ENCODE assay signal across 12 cellular contexts in the genomic region with DNA sequence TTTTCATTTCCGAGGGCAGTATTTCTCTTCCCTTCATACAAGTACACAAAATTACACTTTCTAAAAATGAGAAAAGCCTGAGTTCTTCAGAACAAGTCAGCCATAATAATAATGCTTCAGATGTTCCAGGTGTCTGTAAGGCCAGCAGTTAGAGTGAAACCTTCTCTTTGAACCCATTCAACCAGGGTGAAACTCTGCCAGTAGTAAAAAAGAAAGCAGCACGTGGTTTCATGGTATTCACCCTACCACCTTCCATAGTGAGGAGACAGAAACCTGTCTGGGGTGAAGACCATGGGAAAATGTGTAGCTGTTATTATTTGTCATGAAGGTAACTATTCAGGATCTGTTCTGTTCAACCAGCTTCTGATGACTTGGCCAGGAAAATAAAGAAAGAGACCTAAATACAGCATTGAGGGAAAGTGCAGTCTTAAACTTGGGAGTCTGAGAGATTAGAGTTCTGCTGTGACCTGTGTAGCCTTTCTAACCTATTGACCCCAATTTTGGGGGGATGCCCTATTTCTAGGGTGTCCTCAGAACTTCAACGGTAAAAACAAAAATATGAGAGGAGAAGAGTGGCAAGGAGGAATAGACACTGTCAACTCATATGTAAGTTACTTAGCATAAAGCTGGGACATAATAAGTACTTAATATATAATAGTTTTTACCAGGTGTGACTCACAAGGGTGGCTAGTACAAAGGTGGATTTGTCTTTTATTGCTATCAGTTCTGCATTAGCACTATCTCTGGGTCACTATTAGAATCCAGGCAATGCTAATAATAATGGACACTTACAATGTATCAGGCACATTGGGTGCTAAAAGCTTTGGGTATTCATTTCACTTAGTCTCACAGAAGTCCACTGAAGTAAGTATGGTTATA.
DNase-seq lines count a peak whose midpoint lies in the region; ATAC-seq and TF ChIP-seq lines count a peak whose summit lies in the region.
"Had no signal": no experiment of that assay in that cellular context is flagged by ENCODE, and none has a peak within 500 bp of the region (broad histone marks: within the 10 kb centered on the region; RNA-seq: fewer than 3 reads in every experiment).

No MANE protein-coding gene starts in this region.

- H3K36me3 Mint-ChIP-seq in activated naive CD4-positive, alpha-beta T cell treated with anti-CD3 and anti-CD28 coated beads, Interleukin-2, amount 50 U/mL, for 24 hours, result peaks cover 3% of the 10 kb centered on the region
- no peaks in the 10 kb centered on the region for H3K36me3 Mint-ChIP-seq in H9 (ENCODE audit: insufficient read depth in 1 of 3, low read depth in 3 of 3)

- no peak overlapping the region for H3K4me3 Mint-ChIP-seq in activated naive CD4-positive, alpha-beta T cell treated with anti-CD3 and anti-CD28 coated beads, Interleukin-2, amount 50 U/mL, for 24 hours
- no peak overlapping the region for H3K4me3 Mint-ChIP-seq in H9

- no peak overlapping the region for H3K14ac ChIP-seq in H9 (ENCODE audit: insufficient read depth, low read length)

- H2AFZ ChIP-seq in H9 (ENCODE audit: low read length), result no peak overlapping the region

- no peak for DNase-seq in activated naive CD4-positive, alpha-beta T cell treated with Interleukin-2 at 50 U/mL for 16 hours
- DNase-seq in stimulated activated naive CD8-positive, alpha-beta T cell treated with anti-CD3 and anti-CD28 coated beads, Interleukin-15, Interleukin-2, amounts not matched to agents 100 U/mL and 50 U/mL, for 24 hours, result no peak
- DNase-seq in H9 (no peak), NOMO-1 (lab: John Stamatoyannopoulos, UW; ENCODE audit: unreplicated experiment in 2 of 2) (no peak), gastrocnemius medialis (no peak)
- DNase-seq: NCI-H69, SW 1271 had no signal

- intact Hi-C loops in gastrocnemius medialis (cut with DNase I; ENCODE audit: low total_unique reads), result no loop called here

- peaks cover 1% of the 10 kb centered on the region for H3K27me3 Mint-ChIP-seq in activated naive CD4-positive, alpha-beta T cell treated with anti-CD3 and anti-CD28 coated beads, Interleukin-2, amount 50 U/mL, for 24 hours
- H3K27me3 Mint-ChIP-seq in H9 (ENCODE audit: low read depth), result peaks cover 3% of the 10 kb centered on the region; the same call in 1 of the 2 replicates

- H2BK120ac ChIP-seq in H9 (ENCODE audit: low read depth, low read length, poor library complexity, severe bottlenecking), result no peak overlapping the region

- H3K9me3 Mint-ChIP-seq in activated naive CD4-positive, alpha-beta T cell treated with anti-CD3 and anti-CD28 coated beads, Interleukin-2, amount 50 U/mL, for 24 hours, result no peaks in the 10 kb centered on the region
- no peaks in the 10 kb centered on the region for H3K9me3 Mint-ChIP-seq in H9

- H3K27ac ChIP-seq in H9 (ENCODE audit: insufficient read length, low read depth, low read length), result no peak overlapping the region
- no peak overlapping the region for H3K27ac ChIP-seq in gastrocnemius medialis
- H3K27ac ChIP-seq: skin epidermis had no signal

- no peak for TF ChIP-seq CTCF in H9 (conservative IDR thresholded peaks at IDR 0.05)
- TF ChIP-seq CTCF in gastrocnemius medialis (IDR thresholded peaks at IDR 0.05 in 4 of 5, conservative IDR thresholded peaks at IDR 0.05 in 1 of 5), result no peak

- no peak overlapping the region for H3K4me2 ChIP-seq in H9 (ENCODE audit: insufficient read depth, insufficient read length, low read length)

- no peak overlapping the region for H2BK12ac ChIP-seq in H9 (ENCODE audit: insufficient read length, low read depth, low read length)

- H2AK5ac ChIP-seq in H9 (ENCODE audit: insufficient read length, low read length), result no peak overlapping the region

- no peak overlapping the region for H3K4me3 ChIP-seq in gastrocnemius medialis
- H3K4me3 ChIP-seq: HAP-1, skin epidermis had no signal

- in situ Hi-C loops in gastrocnemius medialis (cut with MboI; ENCODE audit: low sequenced_read_pairs in 4 of 4), result no loop called here

- no peaks in the 10 kb centered on the region for H3K79me1 ChIP-seq in H9 (ENCODE audit: insufficient read depth, low read depth, low read length, poor library complexity, severe bottlenecking)

- no peak overlapping the region for H3K4ac ChIP-seq in H9 (ENCODE audit: low read depth, low read length)

- H4K5ac ChIP-seq in H9 (ENCODE audit: insufficient read length, low read depth, low read length), result no peak overlapping the region

- no peaks in the 10 kb centered on the region for H4K20me1 ChIP-seq in H9 (ENCODE audit: control insufficient read depth, insufficient read depth, insufficient read length)

- H2BK15ac ChIP-seq in H9 (ENCODE audit: low read depth, low read length), result no peak overlapping the region

- WGBS in H9 (ENCODE audit: extremely low coverage, insufficient read length, low lambda C conversion rate), result no CpG with 5 or more reads among the region's 3 CpGs

- no peak overlapping the region for H3T11ph ChIP-seq in H9 (ENCODE audit: low read length)

- H2BK20ac ChIP-seq in H9 (ENCODE audit: low read depth, low read length, poor library complexity, severe bottlenecking), result no peak overlapping the region

- peak; percentile 93 for ATAC-seq in GM21723 (IDR thresholded peaks at IDR 0.05; ENCODE audit: unreplicated experiment)
- ATAC-seq in HG03175 (IDR thresholded peaks at IDR 0.05; ENCODE audit: unreplicated experiment), result peak; percentile 65
- ATAC-seq in stimulated activated naive CD8-positive, alpha-beta T cell treated with anti-CD3 and anti-CD28 coated beads, Interleukin-15, Interleukin-2, amounts not matched to agents 100 U/mL and 50 U/mL, for 24 hours, result peak; percentile 96
- no peak for ATAC-seq in gastrocnemius medialis

- no peak overlapping the region for H3K23ac ChIP-seq in H9 (ENCODE audit: insufficient read length, low read depth, low read length)

- H3K56ac ChIP-seq in H9 (ENCODE audit: insufficient read length, low read depth, low read length), result no peak overlapping the region

- no peak overlapping the region for H2BK5ac ChIP-seq in H9 (ENCODE audit: insufficient read length, low read length)

- H3K23me2 ChIP-seq in H9 (ENCODE audit: insufficient read length, low read depth, low read length, poor library complexity, severe bottlenecking), result no peaks in the 10 kb centered on the region

- H3K4me1 ChIP-seq in H9 (ENCODE audit: insufficient read depth, low read length) (no peaks in the 10 kb centered on the region; the same call in 1 of the 2 replicates), gastrocnemius medialis (no peaks in the 10 kb centered on the region)
- H3K4me1 ChIP-seq: HAP-1 had no signal

- H3K79me2 ChIP-seq in H9 (ENCODE audit: insufficient read depth, low read length), result no peaks in the 10 kb centered on the region

- H3K36me3 ChIP-seq in gastrocnemius medialis, result no peaks in the 10 kb centered on the region
- H3K36me3 ChIP-seq: HAP-1 had no signal

- H3K27ac Mint-ChIP-seq in activated naive CD4-positive, alpha-beta T cell treated with anti-CD3 and anti-CD28 coated beads, Interleukin-2, amount 50 U/mL, for 24 hours, result peak overlapping the region; percentile 25
- H3K27ac Mint-ChIP-seq in H9, result no peak overlapping the region

- H3K9ac ChIP-seq in H9 (ENCODE audit: extremely low read depth, insufficient read length, low read length), result no peak overlapping the region

- H3K18ac ChIP-seq in H9 (ENCODE audit: insufficient read length, low read depth, low read length), result no peak overlapping the region

- H3K4me1 Mint-ChIP-seq in activated naive CD4-positive, alpha-beta T cell treated with anti-CD3 and anti-CD28 coated beads, Interleukin-2, amount 50 U/mL, for 24 hours, result peaks cover 3% of the 10 kb centered on the region
- peaks cover 22 to 26% of the 10 kb centered on the region in 2 experiments for H3K4me1 Mint-ChIP-seq in H9

- TF ChIP-seq POLR2A in gastrocnemius medialis (IDR thresholded peaks at IDR 0.05), result no peak

- H3K9me3 ChIP-seq in H9 (ENCODE audit: control insufficient read depth, low read depth, low read length), result no peaks in the 10 kb centered on the region
- no peaks in the 10 kb centered on the region for H3K9me3 ChIP-seq in gastrocnemius medialis
- H3K9me3 ChIP-seq: HAP-1 had no signal

- H3K27me3 ChIP-seq in H9 (ENCODE audit: insufficient read depth, low read length) (no peaks in the 10 kb centered on the region), gastrocnemius medialis (no peaks in the 10 kb centered on the region)

- H4K8ac ChIP-seq in H9 (replicated peaks; ENCODE audit: insufficient read length, low read depth, low read length), result no peak overlapping the region

- H4K91ac ChIP-seq in H9 (ENCODE audit: insufficient read length, low read depth, low read length), result no peak overlapping the region

Comparison
In these comparisons a context has a peak if more than half of its experiments do, and no peak if none do; other contexts are left out.
1. ATAC-seq: peak in GM21723 (single experiment), HG03175 (single experiment) and stimulated activated naive CD8-positive, alpha-beta T cell treated with anti-CD3 and anti-CD28 coated beads, Interleukin-15, Interleukin-2, amounts not matched to agents 100 U/mL and 50 U/mL, for 24 hours (single experiment); none in gastrocnemius medialis (0 of 2).